ENCODE assay signal across 27 cellular contexts in the genomic region with DNA sequence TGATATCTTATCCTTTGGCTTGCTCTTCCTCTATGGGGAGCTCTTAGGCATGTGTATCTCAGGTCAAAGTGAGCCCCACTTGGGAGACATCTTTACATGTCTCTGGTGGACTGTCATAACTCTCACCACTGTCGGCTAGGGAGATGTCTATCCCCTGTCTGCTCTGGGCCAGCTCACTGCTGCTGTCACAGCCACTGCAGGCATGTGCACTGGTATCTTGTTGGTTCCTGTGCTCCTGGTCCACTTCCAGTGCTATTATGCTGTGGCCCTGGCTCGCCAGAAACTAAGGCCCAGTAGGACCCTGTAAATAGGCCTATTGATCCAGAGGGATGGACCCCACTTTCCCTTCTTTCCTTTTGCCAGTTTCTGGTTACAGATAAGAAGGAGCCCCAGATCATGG. TPM values are rescaled to one million over a fixed set of nuclear protein-coding genes. Genes with fewer than 3 reads are reported as not detected.
A peak's percentile ranks its signal among the peaks of the same experiment; 100 is the strongest.
DNase-seq lines count a peak whose midpoint lies in the region; ATAC-seq, FAIRE-seq and TF ChIP-seq lines count a peak whose summit lies in the region.
"Had no signal": no experiment of that assay in that cellular context is flagged by ENCODE, and none has a peak within 500 bp of the region (broad histone marks: within the 10 kb centered on the region; RNA-seq: fewer than 3 reads in every experiment).

No MANE protein-coding gene starts in this region.

- H3K4me1 ChIP-seq in K562 (replicated peaks in 1 of 2; ENCODE audit: control insufficient read depth in 2 of 2, insufficient read depth in 2 of 2, low read length in 2 of 2), result peaks cover 17 to 22% of the 10 kb centered on the region in 2 experiments; a peak in 4 of 5 replicates
- H3K4me1 ChIP-seq: BE2C had no signal

- H3K27ac Mint-ChIP-seq in nephron (peak overlapping the region; percentile 26 to 64 (median 59)), osteocyte (ENCODE audit: unreplicated experiment) (no peak overlapping the region)
- H3K27ac Mint-ChIP-seq in activated CD8-positive, alpha-beta T cell treated with anti-CD3 and anti-CD28 coated beads for 36 hours, result no peak overlapping the region
- no peak overlapping the region for H3K27ac Mint-ChIP-seq in activated naive CD4-positive, alpha-beta T cell treated with anti-CD3 and anti-CD28 coated beads, Interleukin-2, amount 10 ng/mL, durations not matched to agents 7 days and 5 days
- H3K27ac Mint-ChIP-seq: CD8-positive, alpha-beta memory T cell had no signal

- H3K36me3 ChIP-seq in K562 (ENCODE audit: control insufficient read depth, insufficient read depth, low read length), result no peaks in the 10 kb centered on the region; the same call in 2 of the 3 replicates
- H3K36me3 ChIP-seq: BE2C, BLaER1 had no signal

- H3K9ac ChIP-seq in K562 (ENCODE audit: insufficient read depth in 1 of 2, low read depth in 2 of 2, low read length in 2 of 2), result peak overlapping the region; percentile 30 to 33; a peak in 2 of 4 replicates
- H3K9ac ChIP-seq: BLaER1 had no signal

- peaks cover 14% of the 10 kb centered on the region for H3K79me2 ChIP-seq in K562 (ENCODE audit: control insufficient read depth, insufficient read depth, low read length)

- no peaks in the 10 kb centered on the region for H3K36me3 Mint-ChIP-seq in nephron (ENCODE audit: low read depth)
- H3K36me3 Mint-ChIP-seq in activated CD8-positive, alpha-beta T cell treated with anti-CD3 and anti-CD28 coated beads for 36 hours (ENCODE audit: low read depth), result no peaks in the 10 kb centered on the region
- H3K36me3 Mint-ChIP-seq in activated naive CD4-positive, alpha-beta T cell treated with anti-CD3 and anti-CD28 coated beads, Interleukin-2, amount 10 ng/mL, durations not matched to agents 7 days and 5 days, result no peaks in the 10 kb centered on the region
- H3K36me3 Mint-ChIP-seq in osteocyte (ENCODE audit: unreplicated experiment), result no peaks in the 10 kb centered on the region
- H3K36me3 Mint-ChIP-seq: CD14-positive monocyte; CD4-positive, alpha-beta memory T cell; CD4-positive, CD25-positive, alpha-beta regulatory T cell; CD8-positive, alpha-beta memory T cell had no signal

- no peak overlapping the region for H2AFZ ChIP-seq in K562 (ENCODE audit: low read depth, low read length)

- no peak for ATAC-seq in K562
- ATAC-seq in activated CD8-positive, alpha-beta T cell treated with anti-CD3 and anti-CD28 coated beads for 36 hours, result no peak
- ATAC-seq: GM12878 had no signal

- H3K9me3 Mint-ChIP-seq in nephron (peaks cover 14% of the 10 kb centered on the region), osteocyte (ENCODE audit: unreplicated experiment) (peaks cover 3% of the 10 kb centered on the region)
- no peaks in the 10 kb centered on the region for H3K9me3 Mint-ChIP-seq in activated CD8-positive, alpha-beta T cell treated with anti-CD3 and anti-CD28 coated beads for 36 hours
- no peaks in the 10 kb centered on the region for H3K9me3 Mint-ChIP-seq in activated naive CD4-positive, alpha-beta T cell treated with anti-CD3 and anti-CD28 coated beads, Interleukin-2, amount 10 ng/mL, durations not matched to agents 7 days and 5 days
- H3K9me3 Mint-ChIP-seq: CD4-positive, alpha-beta memory T cell; CD4-positive, CD25-positive, alpha-beta regulatory T cell; CD8-positive, alpha-beta memory T cell had no signal

- no peak for TF ChIP-seq RAD21 in K562 (CRISPR knock-in tag; conservative IDR thresholded peaks at IDR 0.05 in 1 of 2, IDR thresholded peaks at IDR 0.05 in 1 of 2)

- DNase-seq in K562 (ENCODE audit: extremely low read depth in 1 of 4, low spot score in 3 of 4) (no peak), coronary artery (ENCODE audit: low spot score) (peak; percentile 46), osteocyte (ENCODE audit: extremely low spot score, unreplicated experiment) (no peak)
- no peak for DNase-seq in activated CD8-positive, alpha-beta T cell treated with anti-CD3 and anti-CD28 coated beads for 36 hours
- DNase-seq in activated naive CD4-positive, alpha-beta T cell treated with anti-CD3 and anti-CD28 coated beads, Interleukin-2, amount 10 ng/mL, durations not matched to agents 7 days and 5 days, result no peak
- DNase-seq: 8988T; ACHN; BE2C; C1 segment of cervical spinal cord; CD4-positive, alpha-beta memory T cell; CD4-positive, CD25-positive, alpha-beta regulatory T cell; CD8-positive, alpha-beta memory T cell; COR-L47; DMS 273 treated with DMSO at 0.1 percent for 48 hours; DMS153; DMS53; DMS79; DND-41; EL; GDM1 had no signal

- in situ Hi-C loops in K562 (cut with MboI), result loop anchor here (25.0 kb wide), 1 partner anchor 821 kb away; no protein-coding TSS in a partner anchor

- H3K4me3 ChIP-seq in K562 (no peak overlapping the region), coronary artery (no peak overlapping the region)
- H3K4me3 ChIP-seq: BLaER1, GM12878 had no signal

- H3K27me3 Mint-ChIP-seq in nephron (ENCODE audit: low read depth) (peaks cover 4% of the 10 kb centered on the region), osteocyte (ENCODE audit: unreplicated experiment) (peaks cover 2% of the 10 kb centered on the region)
- no peaks in the 10 kb centered on the region for H3K27me3 Mint-ChIP-seq in activated CD8-positive, alpha-beta T cell treated with anti-CD3 and anti-CD28 coated beads for 36 hours
- peaks cover 18% of the 10 kb centered on the region for H3K27me3 Mint-ChIP-seq in activated naive CD4-positive, alpha-beta T cell treated with anti-CD3 and anti-CD28 coated beads, Interleukin-2, amount 10 ng/mL, durations not matched to agents 7 days and 5 days
- H3K27me3 Mint-ChIP-seq: CD4-positive, alpha-beta memory T cell; CD4-positive, CD25-positive, alpha-beta regulatory T cell had no signal

- no TSS peak for BruUV-seq in K562 (replicated peaks; lab: Mats Ljungman, UMichigan)

- no peaks in the 10 kb centered on the region for H3K9me3 ChIP-seq in K562 (replicated peaks; ENCODE audit: control insufficient read depth, insufficient read depth, low read depth, low read length)
- H3K9me3 ChIP-seq: BE2C, BLaER1 had no signal

- CTCF ChIA-PET in K562 (lab: Yijun Ruan, JAX; ENCODE audit: low intra/inter-chr PET ratio), result no interaction called here
- CTCF ChIA-PET in activated CD8-positive, alpha-beta T cell treated with anti-CD3 and anti-CD28 coated beads for 36 hours (lab: Charles Lee), result no interaction called here
- CTCF ChIA-PET in activated naive CD4-positive, alpha-beta T cell treated with anti-CD3 and anti-CD28 coated beads, Interleukin-2, amount 10 ng/mL, durations not matched to agents 7 days and 5 days (lab: Charles Lee), result interaction anchor here (0.9 kb wide), 1 partner anchor 82 kb away, joined by 3 read pairs; no protein-coding TSS in a partner anchor

- H3K4me3 Mint-ChIP-seq in nephron, result peak overlapping the region in 1 of 3 experiments; percentile 40
- H3K4me3 Mint-ChIP-seq in activated CD8-positive, alpha-beta T cell treated with anti-CD3 and anti-CD28 coated beads for 36 hours, result no peak overlapping the region
- H3K4me3 Mint-ChIP-seq in activated naive CD4-positive, alpha-beta T cell treated with anti-CD3 and anti-CD28 coated beads, Interleukin-2, amount 10 ng/mL, durations not matched to agents 7 days and 5 days, result no peak overlapping the region
- no peak overlapping the region for H3K4me3 Mint-ChIP-seq in osteocyte (ENCODE audit: unreplicated experiment)
- H3K4me3 Mint-ChIP-seq: CD14-positive monocyte; CD4-positive, alpha-beta memory T cell; CD4-positive, CD25-positive, alpha-beta regulatory T cell; CD8-positive, alpha-beta memory T cell had no signal

- peak; percentile 65 for FAIRE-seq in K562 (lab: Jason Lieb, UNC)
- FAIRE-seq: A204.1, GM12878, GM12892, GM18507 had no signal

- H3K9me1 ChIP-seq in K562 (ENCODE audit: control insufficient read depth, insufficient read depth, low read length), result no peaks in the 10 kb centered on the region

- TF ChIP-seq EP300 in K562 (IDR thresholded peaks at IDR 0.05; ENCODE audit: low read length), result no peak

- 35% methylated on average over 2 of the region's 2 CpGs for WGBS in K562 (ENCODE audit: insufficient coverage, low coverage, missing lambda C conversion rate)

- peak overlapping the region; percentile 46 for H3K4me2 ChIP-seq in K562 (ENCODE audit: insufficient read depth, low read length)
- H3K4me2 ChIP-seq: BLaER1 had no signal

- TF ChIP-seq POLR2A in K562 (conservative IDR thresholded peaks at IDR 0.05), result no peak

- no peaks in the 10 kb centered on the region for H4K20me1 ChIP-seq in K562 (replicated peaks; ENCODE audit: control insufficient read depth, insufficient read depth, low read length)
- H4K20me1 ChIP-seq: BLaER1 had no signal

- intact Hi-C loops in K562 (cut with micrococcal nuclease), result no loop called here
- intact Hi-C loops in activated CD8-positive, alpha-beta T cell treated with anti-CD3 and anti-CD28 coated beads for 36 hours (cut with micrococcal nuclease), result no loop called here

- H3K27ac ChIP-seq in K562 (ENCODE audit: extremely low read depth, low read depth, low read length) (peak overlapping the region; percentile 41; the same call in 2 of the 3 replicates), coronary artery (no peak overlapping the region)
- H3K27ac ChIP-seq: BLaER1 had no signal

- TF ChIP-seq CTCF in K562 (IDR thresholded peaks at IDR 0.05 in 2 of 3, conservative IDR thresholded peaks at IDR 0.05 in 1 of 3; ENCODE audit: insufficient read depth in 2 of 3, low read depth in 1 of 3, low read length in 3 of 3) (no peak), coronary artery (IDR thresholded peaks at IDR 0.05) (no peak), nephron (IDR thresholded peaks at IDR 0.05; ENCODE audit: unreplicated experiment in 3 of 3) (no peak), osteocyte (IDR thresholded peaks at IDR 0.05) (no peak)
- no peak for TF ChIP-seq CTCF in activated CD8-positive, alpha-beta T cell treated with anti-CD3 and anti-CD28 coated beads for 36 hours (IDR thresholded peaks at IDR 0.05)

- H3K4me1 Mint-ChIP-seq in nephron (peaks cover 33% of the 10 kb centered on the region), osteocyte (ENCODE audit: unreplicated experiment) (peaks cover 27% of the 10 kb centered on the region)
- peaks cover 19% of the 10 kb centered on the region for H3K4me1 Mint-ChIP-seq in activated CD8-positive, alpha-beta T cell treated with anti-CD3 and anti-CD28 coated beads for 36 hours (ENCODE audit: low read depth)
- H3K4me1 Mint-ChIP-seq in activated naive CD4-positive, alpha-beta T cell treated with anti-CD3 and anti-CD28 coated beads, Interleukin-2, amount 10 ng/mL, durations not matched to agents 7 days and 5 days, result peaks cover 28% of the 10 kb centered on the region

- POLR2A ChIA-PET in K562 (lab: Yijun Ruan, JAX), result interaction anchor here (0.9 to 1.4 kb wide), 3 partner anchors 11 to 77 kb away, joined by 3 to 5 read pairs (median 5); no protein-coding TSS in a partner anchor
- POLR2A ChIA-PET in activated CD8-positive, alpha-beta T cell treated with anti-CD3 and anti-CD28 coated beads for 36 hours (lab: Charles Lee), result no interaction called here

- H3K27me3 ChIP-seq in K562 (ENCODE audit: control insufficient read depth in 2 of 2, insufficient read depth in 2 of 2, low read length in 2 of 2), result no peaks in the 10 kb centered on the region
- H3K27me3 ChIP-seq: BE2C had no signal

RNA-seq across cellular contexts. Expression of a gene that starts 56.6 kb away (rescaled TPM):
- total RNA-seq in K562 (2011; cell fraction: chromatin; rRNA removed; ENCODE audit: low replicate concordance), result 71.6 and 91.0 TPM in 2 replicates
- 40.7 and 43.7 TPM in 2 replicates for total RNA-seq in K562 (2011; cell fraction: nucleolus; rRNA removed)
- 75.2 and 145 TPM in 2 replicates for total RNA-seq in K562 (2011; cell fraction: nucleoplasm; rRNA removed)
- total RNA-seq in K562 (2014; rRNA removed) (86.4 and 94.9 TPM in 2 replicates), K562 (2014; rRNA removed; fragmentation: Illumina TruSeq; extraction: Trizol) (62.6 and 67.1 TPM in 2 replicates), K562 (2015; rRNA removed; fragmentation: Illumina TruSeq; extraction: Trizol) (77.4 and 80.1 TPM in 2 replicates), K562 (2021) (87.7 and 92.6 TPM in 2 replicates), osteocyte (30.4 and 33.6 TPM in 2 replicates)
- polyA plus RNA-seq in K562 (2011; rRNA removed) (74.3 and 85.4 TPM in 2 replicates), K562 (2014; fragmentation: Illumina TruSeq; extraction: Trizol) (106 and 112 TPM in 2 replicates), K562 (2014; fragmentation: Nextera tagmentation; extraction: Ambion mirVana) (100 to 1,000 TPM in 1 of 2 experiments, 10 to 100 TPM in 1; 43.3 to 116 TPM), K562 (2014; rRNA removed) (105 and 119 TPM in 2 replicates)
- 72.9 and 84.1 TPM in 2 replicates for polyA plus RNA-seq in K562 (2011; cell fraction: cytosol; rRNA removed)
- polyA plus RNA-seq in K562 (2011; cell fraction: nucleus; rRNA removed), result 122 and 134 TPM in 2 replicates
- polyA plus RNA-seq in K562 (2012), result 50.6 and 69.1 TPM in 2 replicates
- polyA minus RNA-seq in K562 (2011; rRNA and poly(A)+ RNA removed), result 53.6 and 74.7 TPM in 2 replicates
- polyA minus RNA-seq in K562 (2011; cell fraction: cytosol; rRNA and poly(A)+ RNA removed), result 34.1 and 34.2 TPM in 2 replicates
- polyA minus RNA-seq in K562 (2011; cell fraction: nucleus; rRNA and poly(A)+ RNA removed), result 20.9 and 26.9 TPM in 2 replicates
- total RNA-seq in activated CD8-positive, alpha-beta T cell treated with anti-CD3 and anti-CD28 coated beads for 36 hours, result 10 to 100 TPM; 68.4 to 70.3 TPM

Comparison
In these comparisons a context has a peak if more than half of its experiments do, and no peak if none do; other contexts are left out.
1. H3K27ac Mint-ChIP-seq: peak in nephron (3 of 3); none in activated CD8-positive, alpha-beta T cell treated with anti-CD3 and anti-CD28 coated beads for 36 hours (single experiment), activated naive CD4-positive, alpha-beta T cell treated with anti-CD3 and anti-CD28 coated beads, Interleukin-2, amount 10 ng/mL, durations not matched to agents 7 days and 5 days (single experiment) and osteocyte (single experiment).